Comparison of ENCODE assay signal across 26 cellular contexts in genomic region chr11:71537537-71537936, GRCh38. TPM values are rescaled to one million over a fixed set of nuclear protein-coding genes. Genes with fewer than 3 reads are reported as not detected.
"Had no signal": no experiment of that assay in that cellular context is flagged by ENCODE, and none has a peak within 500 bp of the region (broad histone marks: within the 10 kb centered on the region; RNA-seq: fewer than 3 reads in every experiment).

No MANE protein-coding gene starts in this region.

- H3K27me3 ChIP-seq: adrenal gland, breast epithelium, MG63, Peyer's patch, SJSA1 had no signal

- H3K36me3 ChIP-seq: adrenal gland, breast epithelium, MG63, Peyer's patch, SJSA1 had no signal

- H3K27ac ChIP-seq: adrenal gland, breast epithelium, Peyer's patch, SJSA1 had no signal

- DNase-seq: activated CD4-positive, alpha-beta T cell treated with anti-CD3 and anti-CD28 coated beads for 4 hours; activated CD8-positive, alpha-beta memory T cell treated with anti-CD3 and anti-CD28 coated beads, Interleukin-2, amount 50 U/mL, for 4 hours; activated CD8-positive, alpha-beta T cell treated with anti-CD3 and anti-CD28 coated beads for 36 hours; activated gamma-delta T cell treated with Interleukin-2 at 50 U/mL for 16 hours; activated naive CD4-positive, alpha-beta T cell treated with anti-CD3 and anti-CD28 coated beads, Interleukin-2, amount 10 ng/mL, durations not matched to agents 7 days and 5 days; activated naive CD8-positive, alpha-beta T cell treated with anti-CD3 and anti-CD28 coated beads, Interleukin-2, amount 10 ng/mL, durations not matched to agents 7 days and 5 days; activated T-cell treated with anti-CD3 and anti-CD28 coated beads, Interleukin-2, amount 50 U/mL, for 72 hours; adrenal gland; anterior cingulate cortex; caudate nucleus; MV-4-11; NCI-H1092 treated with DMSO at 0.1 percent for 48 hours; NCI-H1417 treated with DMSO at 0.1 percent for 48 hours; NCI-H1694 treated with DMSO at 0.1 percent for 48 hours; NCI-H2029 treated with DMSO at 0.1 percent for 48 hours; NCI-H2171 treated with DMSO at 0.1 percent for 48 hours; NCI-H226; NCI-H510A treated with DMSO at 0.1 percent for 48 hours; SHP77 had no signal

- H3K9me3 ChIP-seq: adrenal gland, breast epithelium, MG63, Peyer's patch, SJSA1 had no signal

- ATAC-seq: activated CD4-positive, CD25-positive, alpha-beta regulatory T cell treated with anti-CD3 and anti-CD28 coated beads, Interleukin-2, amount 50 U/mL, for 24 hours; activated CD8-positive, alpha-beta T cell treated with anti-CD3 and anti-CD28 coated beads for 36 hours; activated T-cell treated with anti-CD3 and anti-CD28 coated beads, Interleukin-2, amount 50 U/mL, for 72 hours had no signal

- H3K4me3 ChIP-seq: adrenal gland, breast epithelium, MG63, Peyer's patch, SJSA1 had no signal

- H3K4me1 ChIP-seq: adrenal gland, breast epithelium, Peyer's patch, SJSA1 had no signal

RNA-seq across cellular contexts. Expression of gene KRTAP5-8, which starts 0.3 kb away (rescaled TPM):
- total RNA-seq: activated CD8-positive, alpha-beta T cell treated with anti-CD3 and anti-CD28 coated beads for 36 hours; activated naive CD8-positive, alpha-beta T cell treated with anti-CD3 and anti-CD28 coated beads, Interleukin-2, amount 10 ng/mL, durations not matched to agents 7 days and 5 days; activated T-cell treated with anti-CD3 and anti-CD28 coated beads, Interleukin-2, amount 50 U/mL, for 72 hours; activated T-helper 2 cell treated with anti-CD3 and anti-CD28 coated beads, Interferon-gamma antibody, Interleukin-2, Interleukin-4, amounts not matched to agents 10 μg/mL and 5 μg/mL and 100 μg/mL, durations not matched to agents 14 hours and 24 hours and 36 hours; cerebellum; SJSA1 had no signal
- polyA plus RNA-seq: adrenal gland had no signal

RNA-seq across cellular contexts. Expression of gene KRTAP5-7, which starts 10.5 kb away (rescaled TPM):
- total RNA-seq: activated CD8-positive, alpha-beta T cell treated with anti-CD3 and anti-CD28 coated beads for 36 hours; activated naive CD8-positive, alpha-beta T cell treated with anti-CD3 and anti-CD28 coated beads, Interleukin-2, amount 10 ng/mL, durations not matched to agents 7 days and 5 days; activated T-cell treated with anti-CD3 and anti-CD28 coated beads, Interleukin-2, amount 50 U/mL, for 72 hours; SJSA1 had no signal

RNA-seq across cellular contexts. Expression of gene KRTAP5-9, which starts 10.7 kb away (rescaled TPM):
- total RNA-seq: activated CD8-positive, alpha-beta T cell treated with anti-CD3 and anti-CD28 coated beads for 36 hours; activated naive CD8-positive, alpha-beta T cell treated with anti-CD3 and anti-CD28 coated beads, Interleukin-2, amount 10 ng/mL, durations not matched to agents 7 days and 5 days; activated T-helper 2 cell treated with anti-CD3 and anti-CD28 coated beads, Interferon-gamma antibody, Interleukin-2, Interleukin-4, amounts not matched to agents 10 μg/mL and 5 μg/mL and 100 μg/mL, durations not matched to agents 14 hours and 24 hours and 36 hours; cerebellum; SJSA1 had no signal

RNA-seq across cellular contexts. Expression of gene KRTAP5-10, which starts 27.8 kb away (rescaled TPM):
- total RNA-seq: activated CD8-positive, alpha-beta T cell treated with anti-CD3 and anti-CD28 coated beads for 36 hours; activated naive CD8-positive, alpha-beta T cell treated with anti-CD3 and anti-CD28 coated beads, Interleukin-2, amount 10 ng/mL, durations not matched to agents 7 days and 5 days; activated T-cell treated with anti-CD3 and anti-CD28 coated beads, Interleukin-2, amount 50 U/mL, for 72 hours; activated T-helper 2 cell treated with anti-CD3 and anti-CD28 coated beads, Interferon-gamma antibody, Interleukin-2, Interleukin-4, amounts not matched to agents 10 μg/mL and 5 μg/mL and 100 μg/mL, durations not matched to agents 14 hours and 24 hours and 36 hours; adrenal gland; breast epithelium; cerebellum; Peyer's patch; SJSA1 had no signal

RNA-seq across cellular contexts. Expression of gene KRTAP5-11, which starts 45.1 kb away (rescaled TPM):
- total RNA-seq: activated CD8-positive, alpha-beta T cell treated with anti-CD3 and anti-CD28 coated beads for 36 hours; activated naive CD8-positive, alpha-beta T cell treated with anti-CD3 and anti-CD28 coated beads, Interleukin-2, amount 10 ng/mL, durations not matched to agents 7 days and 5 days; activated T-cell treated with anti-CD3 and anti-CD28 coated beads, Interleukin-2, amount 50 U/mL, for 72 hours; activated T-helper 2 cell treated with anti-CD3 and anti-CD28 coated beads, Interferon-gamma antibody, Interleukin-2, Interleukin-4, amounts not matched to agents 10 μg/mL and 5 μg/mL and 100 μg/mL, durations not matched to agents 14 hours and 24 hours and 36 hours; adrenal gland; breast epithelium; cerebellum; Peyer's patch; SJSA1 had no signal
- polyA plus RNA-seq: adrenal gland had no signal
